In the genomic region with DNA sequence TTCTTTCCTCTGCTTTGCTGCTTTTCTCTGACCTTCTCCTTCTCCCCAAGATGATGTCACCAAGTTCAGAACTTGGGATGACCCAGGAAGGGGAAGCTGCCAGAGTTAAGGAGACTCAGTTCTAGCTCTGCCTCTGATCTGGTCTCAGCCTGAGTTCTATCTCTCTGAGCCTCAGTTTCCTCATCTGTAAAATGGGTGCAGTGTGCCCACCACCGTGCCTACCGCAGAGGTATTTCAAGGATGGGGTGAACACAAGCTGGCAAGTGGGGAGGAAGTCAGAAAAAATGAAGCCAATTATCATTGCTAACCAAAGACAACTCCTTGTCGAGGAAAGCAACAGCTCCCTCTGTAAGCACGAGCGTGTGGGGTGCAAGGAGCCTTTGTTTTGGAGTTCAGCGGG, we compare ENCODE assay signal across 24 cellular contexts.
DNase-seq lines count a peak whose midpoint lies in the region; ATAC-seq, FAIRE-seq and TF ChIP-seq lines count a peak whose summit lies in the region.
"Had no signal": no experiment of that assay in that cellular context is flagged by ENCODE, and none has a peak within 500 bp of the region (broad histone marks: within the 10 kb centered on the region; RNA-seq: fewer than 3 reads in every experiment).

No MANE protein-coding gene starts in this region.

- no peaks in the 10 kb centered on the region for H3K36me3 ChIP-seq in BLaER1
- no peaks in the 10 kb centered on the region for H3K36me3 ChIP-seq in K562 (ENCODE audit: control insufficient read depth, insufficient read depth, low read length)
- no peaks in the 10 kb centered on the region for H3K36me3 ChIP-seq in endodermal cell (ENCODE audit: control insufficient read depth, insufficient read depth, low read length)
- H3K36me3 ChIP-seq in HAP-1 (replicated peaks) = no peaks in the 10 kb centered on the region
- H3K36me3 ChIP-seq in small intestine (ENCODE audit: control insufficient read depth in 2 of 2, insufficient read depth in 2 of 2, low read length in 2 of 2) = no peaks in the 10 kb centered on the region
- H3K36me3 ChIP-seq: BE2C had no signal

- H4K20me1 ChIP-seq in BLaER1 (no peaks in the 10 kb centered on the region), K562 (replicated peaks; ENCODE audit: control insufficient read depth, insufficient read depth, low read length) (no peaks in the 10 kb centered on the region)

- H3K9me3 Mint-ChIP-seq in endodermal cell = no peaks in the 10 kb centered on the region

- no peaks in the 10 kb centered on the region for H3K79me2 ChIP-seq in K562 (ENCODE audit: control insufficient read depth, insufficient read depth, low read length)

- H3K27ac Mint-ChIP-seq in endodermal cell = no peak overlapping the region
- H3K27ac Mint-ChIP-seq: CD4-positive, alpha-beta memory T cell; H9; HFFc6 had no signal

- peaks cover 13% of the 10 kb centered on the region for H3K4me1 ChIP-seq in BLaER1
- peaks cover 0 to 6% of the 10 kb centered on the region in 2 experiments; a peak in 3 of 5 replicates for H3K4me1 ChIP-seq in K562 (replicated peaks in 1 of 2; ENCODE audit: control insufficient read depth in 2 of 2, insufficient read depth in 2 of 2, low read length in 2 of 2)
- no peaks in the 10 kb centered on the region for H3K4me1 ChIP-seq in endodermal cell (ENCODE audit: control insufficient read depth, insufficient read depth, low read length)
- no peaks in the 10 kb centered on the region for H3K4me1 ChIP-seq in HAP-1
- no peaks in the 10 kb centered on the region for H3K4me1 ChIP-seq in small intestine (ENCODE audit: control insufficient read depth in 2 of 2, insufficient read depth in 1 of 2, low read depth in 1 of 2, low read length in 1 of 2)
- H3K4me1 ChIP-seq: A549, BE2C had no signal

- intact Hi-C loops in K562 (cut with micrococcal nuclease) (loop anchor here (2.0 kb wide), 1 partner anchor 19 kb away; no protein-coding TSS in a partner anchor), posterior vena cava (cut with DNase I) (loop anchor here in 1 of 2 donors (2.0 kb wide), 1 partner anchor 583 kb away; no protein-coding TSS in a partner anchor)

- H2AFZ ChIP-seq in K562 (ENCODE audit: low read depth, low read length) = no peak overlapping the region
- H2AFZ ChIP-seq: GM23248 had no signal

- H3K27ac ChIP-seq in BLaER1 (no peak overlapping the region), K562 (ENCODE audit: extremely low read depth, low read depth, low read length) (no peak overlapping the region), endodermal cell (ENCODE audit: low read depth, low read length) (peak overlapping the region; percentile 29), small intestine (ENCODE audit: low read depth in 1 of 2, low read length in 1 of 2) (no peak overlapping the region)
- H3K27ac ChIP-seq: A549, GM23248 had no signal

- 37% methylated on average over 6 of the region's 6 CpGs for WGBS in K562 (ENCODE audit: insufficient coverage, low coverage, missing lambda C conversion rate)
- 90 to 92% methylated on average over 4 to 6 of the region's 6 CpGs for WGBS in endodermal cell (ENCODE audit: insufficient coverage in 1 of 2, insufficient read length in 1 of 2), 2 experiments
- 85 to 91% (median 87%) methylated on average over 6 of the region's 6 CpGs for WGBS in small intestine, 3 donors

- DNase-seq in K562 (ENCODE audit: extremely low read depth in 1 of 4, low spot score in 3 of 4) (no peak), endodermal cell (no peak), posterior vena cava (ENCODE audit: low spot score) (peak; percentile 5), HAP-1 (ENCODE audit: low spot score in 2 of 2) (no peak), NAMALWA (ENCODE audit: low spot score) (no peak), small intestine (no peak)
- DNase-seq: 8988T; ACHN; AML-193; BE2C; C1 segment of cervical spinal cord; Calu3; CD4-positive, alpha-beta memory T cell; COR-L47; DMS53; DMS79 treated with DMSO at 0.1 percent for 48 hours; GF-D8; H9; HFFc6 had no signal

- H3K4me3 ChIP-seq in BLaER1 (no peak overlapping the region), K562 (no peak overlapping the region), endodermal cell (ENCODE audit: low read length) (no peak overlapping the region), HAP-1 (no peak overlapping the region), small intestine (ENCODE audit: low read depth in 1 of 2, low read length in 2 of 2) (no peak overlapping the region)
- H3K4me3 ChIP-seq: A549, GM23248 had no signal

- TF ChIP-seq CTCF in K562 (IDR thresholded peaks at IDR 0.05 in 2 of 3, conservative IDR thresholded peaks at IDR 0.05 in 1 of 3; ENCODE audit: insufficient read depth in 2 of 3, low read depth in 1 of 3, low read length in 3 of 3) (no peak), endodermal cell (conservative IDR thresholded peaks at IDR 0.05) (no peak)

- FAIRE-seq in K562 (lab: Jason Lieb, UNC) (no peak), small intestine (lab: Jason Lieb, UNC) (no peak)
- FAIRE-seq: A549, GM12891, GM18507 had no signal

- no peak for TF ChIP-seq RAD21 in K562 (CRISPR knock-in tag; conservative IDR thresholded peaks at IDR 0.05 in 1 of 2, IDR thresholded peaks at IDR 0.05 in 1 of 2)

- no peak for TF ChIP-seq POLR2A in K562 (conservative IDR thresholded peaks at IDR 0.05)

- CTCF ChIA-PET in K562 (lab: Yijun Ruan, JAX; ENCODE audit: low intra/inter-chr PET ratio) = no interaction called here

- peaks cover 11% of the 10 kb centered on the region for H3K9me3 ChIP-seq in BLaER1
- 0 out of 2 replicates have a peak, but pooled peaks cover 1% of the 10 kb centered on the region for H3K9me3 ChIP-seq in K562 (replicated peaks; ENCODE audit: control insufficient read depth, insufficient read depth, low read depth, low read length)
- H3K9me3 ChIP-seq in endodermal cell (ENCODE audit: control insufficient read depth, low read length) = no peaks in the 10 kb centered on the region
- H3K9me3 ChIP-seq in HAP-1 = no peaks in the 10 kb centered on the region
- H3K9me3 ChIP-seq in small intestine (ENCODE audit: control insufficient read depth, low read depth) = no peaks in the 10 kb centered on the region
- H3K9me3 ChIP-seq: A549, BE2C had no signal

- no peaks in the 10 kb centered on the region for H3K27me3 ChIP-seq in BLaER1
- peaks cover 8 to 15% of the 10 kb centered on the region in 2 experiments; a peak in 4 of 5 replicates for H3K27me3 ChIP-seq in K562 (ENCODE audit: control insufficient read depth in 2 of 2, insufficient read depth in 2 of 2, low read length in 2 of 2)
- no peaks in the 10 kb centered on the region for H3K27me3 ChIP-seq in endodermal cell (ENCODE audit: control insufficient read depth, insufficient read depth, low read length, poor library complexity, severe bottlenecking)
- no peaks in the 10 kb centered on the region for H3K27me3 ChIP-seq in HAP-1 (ENCODE audit: low read depth)
- no peaks in the 10 kb centered on the region for H3K27me3 ChIP-seq in small intestine (ENCODE audit: control insufficient read depth in 2 of 2, insufficient read depth in 2 of 2, low read length in 2 of 2)
- H3K27me3 ChIP-seq: BE2C had no signal

- H3K4me1 Mint-ChIP-seq in endodermal cell = no peaks in the 10 kb centered on the region
- H3K4me1 Mint-ChIP-seq: CD4-positive, alpha-beta memory T cell; H9 had no signal

- BruUV-seq in K562 (replicated peaks; lab: Mats Ljungman, UMichigan) = no TSS peak

- in situ Hi-C loops in K562 (cut with MboI) (no loop called here), HAP-1 (cut with MboI; ENCODE audit: low sequenced_read_pairs) (no loop called here)

- no peaks in the 10 kb centered on the region for H3K36me3 Mint-ChIP-seq in endodermal cell (ENCODE audit: low read depth)
- H3K36me3 Mint-ChIP-seq: CD4-positive, alpha-beta memory T cell had no signal

- no peaks in the 10 kb centered on the region for H3K9me1 ChIP-seq in K562 (ENCODE audit: control insufficient read depth, insufficient read depth, low read length)

- H3K4me2 ChIP-seq in BLaER1 (peak overlapping the region; percentile 49; the same call in 1 of the 2 replicates), K562 (ENCODE audit: insufficient read depth, low read length) (no peak overlapping the region)
- H3K4me2 ChIP-seq: A549 had no signal

- POLR2A ChIA-PET in K562 (lab: Yijun Ruan, JAX) = interaction anchor here (0.6 kb wide), 1 partner anchor 81 kb away, joined by 3 read pairs; no protein-coding TSS in a partner anchor

- no peak overlapping the region for H3K9ac ChIP-seq in BLaER1
- H3K9ac ChIP-seq in K562 (ENCODE audit: insufficient read depth in 1 of 2, low read depth in 2 of 2, low read length in 2 of 2) = no peak overlapping the region
- no peak overlapping the region for H3K9ac ChIP-seq in endodermal cell (ENCODE audit: extremely low read depth, low read length, poor library complexity, severe bottlenecking)
- H3K9ac ChIP-seq: GM23248 had no signal

- H3K27me3 Mint-ChIP-seq in endodermal cell (ENCODE audit: insufficient read depth) = peaks cover 1% of the 10 kb centered on the region

- no peak overlapping the region for H3K4me3 Mint-ChIP-seq in endodermal cell
- H3K4me3 Mint-ChIP-seq: H9, HFFc6 had no signal

- no peak for ATAC-seq in K562
- ATAC-seq: A549 had no signal

- TF ChIP-seq EP300 in K562 (IDR thresholded peaks at IDR 0.05; ENCODE audit: low read length) = no peak

TF ChIP-seq in K562, 482 proteins besides CTCF, POLR2A, EP300 and RAD21 (continues in another document):
- TF ChIP-seq CBX1 (IDR thresholded peaks at IDR 0.05; ENCODE audit: low read depth) (peak; percentile 34; the same call in 1 of the 2 replicates), SMARCA4 (IDR thresholded peaks at IDR 0.05) (no peak), CCNT2 (IDR thresholded peaks at IDR 0.05; ENCODE audit: borderline replicate concordance, extremely low read depth, insufficient read length, low read depth, low read length) (no peak), USF1 (CRISPR knock-in tag; IDR thresholded peaks at IDR 0.05) (0 out of 2 replicates have a peak, but pooled peaks have one; percentile 26)
- TF ChIP-seq, protein P1, sequence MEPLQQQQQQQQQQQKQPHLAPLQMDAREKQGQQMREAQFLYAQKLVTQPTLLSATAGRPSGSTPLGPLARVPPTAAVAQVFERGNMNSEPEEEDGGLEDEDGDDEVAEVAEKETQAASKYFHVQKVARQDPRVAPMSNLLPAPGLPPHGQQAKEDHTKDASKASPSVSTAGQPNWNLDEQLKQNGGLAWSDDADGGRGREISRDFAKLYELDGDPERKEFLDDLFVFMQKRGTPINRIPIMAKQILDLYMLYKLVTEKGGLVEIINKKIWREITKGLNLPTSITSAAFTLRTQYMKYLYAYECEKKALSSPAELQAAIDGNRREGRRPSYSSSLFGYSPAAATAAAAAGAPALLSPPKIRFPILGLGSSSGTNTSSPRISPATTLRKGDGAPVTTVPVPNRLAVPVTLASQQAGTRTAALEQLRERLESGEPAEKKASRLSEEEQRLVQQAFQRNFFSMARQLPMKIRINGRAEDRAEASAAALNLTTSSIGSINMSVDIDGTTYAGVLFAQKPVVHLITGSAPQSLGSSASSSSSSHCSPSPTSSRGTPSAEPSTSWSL (CRISPR knock-in tag; IDR thresholded peaks at IDR 0.05; ENCODE audit: borderline replicate concordance) = no peak
